ENCODE assay signal across 4 cellular contexts in the genomic region with DNA sequence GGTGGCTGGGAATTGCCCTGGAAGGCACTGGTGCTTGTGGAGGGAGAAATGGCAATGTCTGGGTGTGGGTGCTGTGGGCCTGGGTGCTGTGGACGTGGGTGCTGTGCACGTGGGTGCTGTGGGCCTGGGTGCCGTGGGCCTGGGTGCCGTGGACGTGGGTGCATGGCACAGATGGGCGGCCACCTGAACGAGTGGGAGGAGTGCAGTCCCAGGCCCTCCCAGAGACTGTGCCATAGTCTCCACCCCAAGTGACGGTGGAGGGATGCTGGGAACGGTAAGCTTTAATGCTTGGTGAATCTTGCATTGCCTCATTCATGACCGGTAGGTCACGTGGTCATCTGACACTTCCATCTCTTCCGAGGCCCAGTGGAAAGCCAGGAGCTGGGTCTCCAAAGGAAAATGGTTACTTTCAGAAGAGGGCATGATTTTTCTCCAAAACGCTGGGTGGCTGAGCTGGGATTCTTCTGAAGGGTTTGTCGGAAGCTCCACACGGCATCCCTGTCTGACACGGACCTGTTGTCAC.
A peak's percentile ranks its signal among the peaks of the same experiment; 100 is the strongest.
TF ChIP-seq lines count a peak whose summit lies in the region.

No MANE protein-coding gene starts in this region.

TF ChIP-seq in SK-N-SH, 30 proteins besides CTCF, POLR2A, EP300 and RAD21 (continued from another document):
- TF ChIP-seq, protein P1, sequence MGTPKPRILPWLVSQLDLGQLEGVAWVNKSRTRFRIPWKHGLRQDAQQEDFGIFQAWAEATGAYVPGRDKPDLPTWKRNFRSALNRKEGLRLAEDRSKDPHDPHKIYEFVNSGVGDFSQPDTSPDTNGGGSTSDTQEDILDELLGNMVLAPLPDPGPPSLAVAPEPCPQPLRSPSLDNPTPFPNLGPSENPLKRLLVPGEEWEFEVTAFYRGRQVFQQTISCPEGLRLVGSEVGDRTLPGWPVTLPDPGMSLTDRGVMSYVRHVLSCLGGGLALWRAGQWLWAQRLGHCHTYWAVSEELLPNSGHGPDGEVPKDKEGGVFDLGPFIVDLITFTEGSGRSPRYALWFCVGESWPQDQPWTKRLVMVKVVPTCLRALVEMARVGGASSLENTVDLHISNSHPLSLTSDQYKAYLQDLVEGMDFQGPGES (IDR thresholded peaks at IDR 0.05; ENCODE audit: low read depth, low read length) = no peak
TF ChIP-seq in SK-N-SH: peak in this region for 0.

TF ChIP-seq in SK-N-SH treated with all-trans-retinoic acid at 6 μM for 48 hours, 23 proteins besides CTCF, POLR2A, EP300 and RAD21 (continued from another document):
- TF ChIP-seq, protein P2, sequence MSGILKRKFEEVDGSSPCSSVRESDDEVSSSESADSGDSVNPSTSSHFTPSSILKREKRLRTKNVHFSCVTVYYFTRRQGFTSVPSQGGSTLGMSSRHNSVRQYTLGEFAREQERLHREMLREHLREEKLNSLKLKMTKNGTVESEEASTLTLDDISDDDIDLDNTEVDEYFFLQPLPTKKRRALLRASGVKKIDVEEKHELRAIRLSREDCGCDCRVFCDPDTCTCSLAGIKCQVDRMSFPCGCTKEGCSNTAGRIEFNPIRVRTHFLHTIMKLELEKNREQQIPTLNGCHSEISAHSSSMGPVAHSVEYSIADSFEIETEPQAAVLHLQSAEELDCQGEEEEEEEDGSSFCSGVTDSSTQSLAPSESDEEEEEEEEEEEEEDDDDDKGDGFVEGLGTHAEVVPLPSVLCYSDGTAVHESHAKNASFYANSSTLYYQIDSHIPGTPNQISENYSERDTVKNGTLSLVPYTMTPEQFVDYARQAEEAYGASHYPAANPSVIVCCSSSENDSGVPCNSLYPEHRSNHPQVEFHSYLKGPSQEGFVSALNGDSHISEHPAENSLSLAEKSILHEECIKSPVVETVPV (CRISPR knock-in tag; IDR thresholded peaks at IDR 0.05) = no peak
- TF ChIP-seq, protein P3, sequence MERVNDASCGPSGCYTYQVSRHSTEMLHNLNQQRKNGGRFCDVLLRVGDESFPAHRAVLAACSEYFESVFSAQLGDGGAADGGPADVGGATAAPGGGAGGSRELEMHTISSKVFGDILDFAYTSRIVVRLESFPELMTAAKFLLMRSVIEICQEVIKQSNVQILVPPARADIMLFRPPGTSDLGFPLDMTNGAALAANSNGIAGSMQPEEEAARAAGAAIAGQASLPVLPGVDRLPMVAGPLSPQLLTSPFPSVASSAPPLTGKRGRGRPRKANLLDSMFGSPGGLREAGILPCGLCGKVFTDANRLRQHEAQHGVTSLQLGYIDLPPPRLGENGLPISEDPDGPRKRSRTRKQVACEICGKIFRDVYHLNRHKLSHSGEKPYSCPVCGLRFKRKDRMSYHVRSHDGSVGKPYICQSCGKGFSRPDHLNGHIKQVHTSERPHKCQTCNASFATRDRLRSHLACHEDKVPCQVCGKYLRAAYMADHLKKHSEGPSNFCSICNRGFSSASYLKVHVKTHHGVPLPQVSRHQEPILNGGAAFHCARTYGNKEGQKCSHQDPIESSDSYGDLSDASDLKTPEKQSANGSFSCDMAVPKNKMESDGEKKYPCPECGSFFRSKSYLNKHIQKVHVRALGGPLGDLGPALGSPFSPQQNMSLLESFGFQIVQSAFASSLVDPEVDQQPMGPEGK (CRISPR knock-in tag; IDR thresholded peaks at IDR 0.05; ENCODE audit: borderline replicate concordance) = no peak
- TF ChIP-seq ZNF565 (CRISPR knock-in tag; conservative IDR thresholded peaks at IDR 0.05; ENCODE audit: low read depth) = no peak
- TF ChIP-seq ZNF70 (CRISPR knock-in tag; IDR thresholded peaks at IDR 0.05) = no peak
- TF ChIP-seq BACH2 (CRISPR knock-in tag; IDR thresholded peaks at IDR 0.05; ENCODE audit: borderline replicate concordance) = no peak
- no peak for TF ChIP-seq OSR1 (CRISPR knock-in tag; IDR thresholded peaks at IDR 0.05)
- no peak for TF ChIP-seq SNAI2 (CRISPR knock-in tag; IDR thresholded peaks at IDR 0.05)
- no peak for TF ChIP-seq ZFP30 (CRISPR knock-in tag; IDR thresholded peaks at IDR 0.05)
- TF ChIP-seq ZC3H10 (CRISPR knock-in tag; IDR thresholded peaks at IDR 0.05) = no peak
- no peak for TF ChIP-seq TOX (CRISPR knock-in tag; IDR thresholded peaks at IDR 0.05; ENCODE audit: borderline replicate concordance)
- TF ChIP-seq ISL1 (CRISPR knock-in tag; IDR thresholded peaks at IDR 0.05) = no peak
- TF ChIP-seq ZFP3 (CRISPR knock-in tag; IDR thresholded peaks at IDR 0.05) = no peak
- TF ChIP-seq, protein P4, sequence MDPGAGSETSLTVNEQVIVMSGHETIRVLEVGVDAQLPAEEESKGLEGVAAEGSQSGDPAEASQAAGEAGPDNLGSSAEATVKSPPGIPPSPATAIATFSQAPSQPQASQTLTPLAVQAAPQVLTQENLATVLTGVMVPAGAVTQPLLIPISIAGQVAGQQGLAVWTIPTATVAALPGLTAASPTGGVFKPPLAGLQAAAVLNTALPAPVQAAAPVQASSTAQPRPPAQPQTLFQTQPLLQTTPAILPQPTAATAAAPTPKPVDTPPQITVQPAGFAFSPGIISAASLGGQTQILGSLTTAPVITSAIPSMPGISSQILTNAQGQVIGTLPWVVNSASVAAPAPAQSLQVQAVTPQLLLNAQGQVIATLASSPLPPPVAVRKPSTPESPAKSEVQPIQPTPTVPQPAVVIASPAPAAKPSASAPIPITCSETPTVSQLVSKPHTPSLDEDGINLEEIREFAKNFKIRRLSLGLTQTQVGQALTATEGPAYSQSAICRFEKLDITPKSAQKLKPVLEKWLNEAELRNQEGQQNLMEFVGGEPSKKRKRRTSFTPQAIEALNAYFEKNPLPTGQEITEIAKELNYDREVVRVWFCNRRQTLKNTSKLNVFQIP (CRISPR knock-in tag; IDR thresholded peaks at IDR 0.05; ENCODE audit: borderline replicate concordance, low read depth) = no peak
- TF ChIP-seq CSDC2 (CRISPR knock-in tag; IDR thresholded peaks at IDR 0.05) = no peak

TF ChIP-seq in A549, 52 proteins besides CTCF, POLR2A, EP300 and RAD21 (continued from another document):
- TF ChIP-seq, protein P5, sequence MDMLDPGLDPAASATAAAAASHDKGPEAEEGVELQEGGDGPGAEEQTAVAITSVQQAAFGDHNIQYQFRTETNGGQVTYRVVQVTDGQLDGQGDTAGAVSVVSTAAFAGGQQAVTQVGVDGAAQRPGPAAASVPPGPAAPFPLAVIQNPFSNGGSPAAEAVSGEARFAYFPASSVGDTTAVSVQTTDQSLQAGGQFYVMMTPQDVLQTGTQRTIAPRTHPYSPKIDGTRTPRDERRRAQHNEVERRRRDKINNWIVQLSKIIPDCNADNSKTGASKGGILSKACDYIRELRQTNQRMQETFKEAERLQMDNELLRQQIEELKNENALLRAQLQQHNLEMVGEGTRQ (IDR thresholded peaks at IDR 0.05) = peak; percentile 34; the same call in 1 of the 2 replicates

TF ChIP-seq in HEK293, 187 proteins besides CTCF, POLR2A, EP300 and RAD21 (continued from another document):
- TF ChIP-seq, protein P6, sequence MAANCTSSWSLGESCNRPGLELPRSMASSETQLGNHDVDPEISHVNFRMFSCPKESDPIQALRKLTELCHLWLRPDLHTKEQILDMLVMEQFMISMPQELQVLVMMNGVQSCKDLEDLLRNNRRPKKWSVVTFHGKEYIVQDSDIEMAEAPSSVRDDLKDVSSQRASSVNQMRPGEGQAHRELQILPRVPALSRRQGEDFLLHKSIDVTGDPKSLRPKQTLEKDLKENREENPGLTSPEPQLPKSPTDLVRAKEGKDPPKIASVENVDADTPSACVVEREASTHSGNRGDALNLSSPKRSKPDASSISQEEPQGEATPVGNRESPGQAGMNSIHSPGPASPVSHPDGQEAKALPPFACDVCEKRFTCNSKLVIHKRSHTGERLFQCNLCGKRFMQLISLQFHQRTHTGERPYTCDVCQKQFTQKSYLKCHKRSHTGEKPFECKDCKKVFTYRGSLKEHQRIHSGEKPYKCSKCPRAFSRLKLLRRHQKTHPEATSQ (tag by site-specific recombination; IDR thresholded peaks at IDR 0.05) = no peak
